ENCODE assay signal across 21 cellular contexts in genomic region chr1:8193840-8194406, GRCh38.
DNase-seq lines count a peak whose midpoint lies in the region; ATAC-seq, FAIRE-seq and TF ChIP-seq lines count a peak whose summit lies in the region.
"Had no signal": no experiment of that assay in that cellular context is flagged by ENCODE, and none has a peak within 500 bp of the region (broad histone marks: within the 10 kb centered on the region; RNA-seq: fewer than 3 reads in every experiment).

No MANE protein-coding gene starts in this region.

- in situ Hi-C loops in Panc1 (cut with HindIII; ENCODE audit: low pct_unique_long_range_greater_than_20kb, low sequenced_read_pairs), result no loop called here

- no peaks in the 10 kb centered on the region for H3K9me1 ChIP-seq in endothelial cell of umbilical vein (replicated peaks; ENCODE audit: control insufficient read depth, extremely low read depth, insufficient read depth, low read length)

- FAIRE-seq in endothelial cell of umbilical vein (lab: Jason Lieb, UNC), result peak; percentile 12
- no peak for FAIRE-seq in GM12891 (lab: Jason Lieb, UNC)
- FAIRE-seq: GM18507, HTR-8/SVneo had no signal

- H3K9me3 ChIP-seq in Panc1 (ENCODE audit: control insufficient read depth, insufficient read depth, low read depth, low read length) (no peaks in the 10 kb centered on the region), endothelial cell of umbilical vein (replicated peaks; ENCODE audit: control insufficient read depth, insufficient read depth, low read length) (no peaks in the 10 kb centered on the region), skeletal muscle satellite cell (replicated peaks; ENCODE audit: low read length) (no peaks in the 10 kb centered on the region)
- H3K9me3 ChIP-seq: right atrium auricular region, transverse colon had no signal

- no peaks in the 10 kb centered on the region for H4K20me1 ChIP-seq in endothelial cell of umbilical vein (replicated peaks; ENCODE audit: control insufficient read depth, extremely low read depth, insufficient read depth, low read length)

- peak; percentile 6 for ATAC-seq in Panc1
- no peak for ATAC-seq in GM19395 (IDR thresholded peaks at IDR 0.05; ENCODE audit: unreplicated experiment)

- H3K27me3 ChIP-seq in Panc1 (ENCODE audit: control insufficient read depth, insufficient read depth, low read length), result no peaks in the 10 kb centered on the region
- no peaks in the 10 kb centered on the region for H3K27me3 ChIP-seq in endothelial cell of umbilical vein (ENCODE audit: control insufficient read depth in 2 of 2, insufficient read depth in 2 of 2, low read length in 2 of 2)
- H3K27me3 ChIP-seq in skeletal muscle satellite cell (ENCODE audit: control insufficient read depth, insufficient read depth, low read length), result no peaks in the 10 kb centered on the region
- H3K27me3 ChIP-seq: right atrium auricular region, transverse colon had no signal

- dilution Hi-C loops in endothelial cell of umbilical vein (cut with MboI; ENCODE audit: extremely low pct_ligation_motif_present, low sequenced_read_pairs), result no loop called here

- H3K9ac ChIP-seq in endothelial cell of umbilical vein (replicated peaks; ENCODE audit: extremely low read depth, insufficient read depth, low read length) (no peak overlapping the region), skeletal muscle satellite cell (ENCODE audit: low read depth, low read length) (peak overlapping the region; percentile 6)

- H3K27ac ChIP-seq in Panc1 (ENCODE audit: low read length) (peak overlapping the region; percentile 99), endothelial cell of umbilical vein (ENCODE audit: insufficient read depth, low read depth, low read length) (peak overlapping the region; percentile 9)
- H3K27ac ChIP-seq: right atrium auricular region had no signal

- H3K4me1 ChIP-seq in Panc1 (ENCODE audit: control insufficient read depth, insufficient read depth, low read length), result peaks cover 58% of the 10 kb centered on the region
- peaks cover 24% of the 10 kb centered on the region for H3K4me1 ChIP-seq in endothelial cell of umbilical vein (ENCODE audit: control insufficient read depth, extremely low read depth, insufficient read depth, low read length)
- H3K4me1 ChIP-seq in skeletal muscle satellite cell (ENCODE audit: control insufficient read depth, insufficient read depth, low read length), result peaks cover 52% of the 10 kb centered on the region

- H3K4me2 ChIP-seq in endothelial cell of umbilical vein (ENCODE audit: insufficient read depth, low read length) (no peak overlapping the region), skeletal muscle satellite cell (ENCODE audit: low read length) (no peak overlapping the region)

- POLR2A ChIA-PET in Panc1 (lab: Charles Lee) (interaction anchor here (0.6 to 0.7 kb wide), 4 partner anchors 12 to 684 kb away, joined by 3 to 4 read pairs (median 3); no protein-coding TSS in a partner anchor), endothelial cell of umbilical vein (lab: Charles Lee) (no interaction called here)

- H2AFZ ChIP-seq in endothelial cell of umbilical vein (ENCODE audit: low read depth, low read length), result peak overlapping the region; percentile 4

- no peak for TF ChIP-seq POLR2A in endothelial cell of umbilical vein (IDR thresholded peaks at IDR 0.05; ENCODE audit: low read depth, low read length)
- TF ChIP-seq POLR2A in GM12891 (IDR thresholded peaks at IDR 0.05; ENCODE audit: low read depth, low read length), result no peak

- H3K4me3 ChIP-seq in Panc1 (ENCODE audit: low read depth in 2 of 2, low read length in 2 of 2) (no peak overlapping the region), endothelial cell of umbilical vein (replicated peaks in 1 of 3; ENCODE audit: insufficient read depth in 1 of 3, low read depth in 1 of 3, low read length in 3 of 3) (no peak overlapping the region), skeletal muscle satellite cell (ENCODE audit: low read length) (no peak overlapping the region)
- H3K4me3 ChIP-seq: right atrium auricular region, transverse colon had no signal

- no peaks in the 10 kb centered on the region for H3K36me3 ChIP-seq in Panc1 (ENCODE audit: control insufficient read depth, insufficient read depth, low read length)
- H3K36me3 ChIP-seq in endothelial cell of umbilical vein (ENCODE audit: control insufficient read depth in 2 of 2, extremely low read depth in 1 of 2, insufficient read depth in 2 of 2, low read length in 2 of 2), result no peaks in the 10 kb centered on the region
- no peaks in the 10 kb centered on the region for H3K36me3 ChIP-seq in skeletal muscle satellite cell (ENCODE audit: insufficient read depth, low read length)
- H3K36me3 ChIP-seq: right atrium auricular region, transverse colon had no signal

- DNase-seq in DMS53 (lab: John Stamatoyannopoulos, UW), result peak; percentile 50
- peak; percentile 64 for DNase-seq in Panc1 (ENCODE audit: low read depth, low spot score)
- DNase-seq in endothelial cell of umbilical vein (ENCODE audit: low read depth, low spot score), result peak; percentile 36
- no peak for DNase-seq in NCI-H1417 (lab: John Stamatoyannopoulos, UW)
- DNase-seq in GM12891 (ENCODE audit: insufficient read length, low spot score), result no peak
- DNase-seq in NCI-H2081 treated with DMSO at 0.1 percent for 48 hours (lab: John Stamatoyannopoulos, UW), result no peak
- DNase-seq: activated CD4-positive, alpha-beta T cell treated with anti-CD3 and anti-CD28 coated beads, Interleukin-2, amount 50 U/mL, for 48 hours; activated CD4-positive, CD25-positive, alpha-beta regulatory T cell; activated CD8-positive, alpha-beta memory T cell treated with anti-CD3 and anti-CD28 coated beads, Interleukin-2, amount 50 U/mL, for 48 hours; COR-L47; effector memory CD4-positive, alpha-beta T cell; HFFc6; Kasumi-1; NCI-H1048; occipital lobe; transverse colon had no signal

- BruUV-seq in Panc1 (replicated peaks; lab: Mats Ljungman, UMichigan), result TSS peak; percentile 95
- BruUV-seq in endothelial cell of umbilical vein (replicated peaks; lab: Mats Ljungman, UMichigan), result TSS peak; percentile 87

- TF ChIP-seq CTCF in Panc1 (IDR thresholded peaks at IDR 0.05), result no peak
- TF ChIP-seq CTCF in endothelial cell of umbilical vein (IDR thresholded peaks at IDR 0.05; ENCODE audit: extremely low read depth in 1 of 2, insufficient read depth in 1 of 2, low read depth in 1 of 2, low read length in 2 of 2), result no peak

- H3K79me2 ChIP-seq in endothelial cell of umbilical vein (ENCODE audit: control insufficient read depth, insufficient read depth, low read length), result no peaks in the 10 kb centered on the region

- intact Hi-C loops in Panc1 (cut with micrococcal nuclease; ENCODE audit: unreplicated experiment), result loop anchor here (10.0 kb wide), 1 partner anchor 169 kb away; the partner anchor contains the start of gene ERRFI1
- intact Hi-C loops in endothelial cell of umbilical vein (cut with micrococcal nuclease), result loop anchor here (1.0 kb wide), 2 partner anchors 12 to 73 kb away; no protein-coding TSS in a partner anchor

- CTCF ChIA-PET in Panc1 (lab: Charles Lee), result no interaction called here
- CTCF ChIA-PET in endothelial cell of umbilical vein (lab: Charles Lee), result interaction anchor here (1.1 kb wide), 1 partner anchor 73 kb away, joined by 3 read pairs; no protein-coding TSS in a partner anchor

TF ChIP-seq in endothelial cell of umbilical vein, 7 proteins besides CTCF, POLR2A, EP300 and RAD21:
- no peak for TF ChIP-seq GATA2 (IDR thresholded peaks at IDR 0.05; ENCODE audit: insufficient read depth, insufficient read length, low read depth, low read length)
- no peak for TF ChIP-seq EZH2 (IDR thresholded peaks at IDR 0.05; ENCODE audit: borderline replicate concordance, low read depth, low read length, severe bottlenecking)
- TF ChIP-seq MYC (IDR thresholded peaks at IDR 0.05; ENCODE audit: low read depth, low read length), result no peak
- no peak for TF ChIP-seq MAX (IDR thresholded peaks at IDR 0.05; ENCODE audit: insufficient read depth, insufficient read length)

TF ChIP-seq in GM12891, 5 proteins besides CTCF, POLR2A, EP300 and RAD21:
- TF ChIP-seq TAF1 (IDR thresholded peaks at IDR 0.05; ENCODE audit: low read depth, low read length) (no peak), POU2F2 (IDR thresholded peaks at IDR 0.05; ENCODE audit: low read depth, low read length) (no peak), POLR2AphosphoS5 (IDR thresholded peaks at IDR 0.05; ENCODE audit: low read depth, low read length) (no peak)

Comparison
In these comparisons a context has a peak if more than half of its experiments do, and no peak if none do; other contexts are left out.
1. DNase-seq: peak in DMS53 (single experiment), Panc1 (single experiment) and endothelial cell of umbilical vein (single experiment); none in NCI-H1417 (0 of 3), GM12891 (single experiment) and NCI-H2081 treated with DMSO at 0.1 percent for 48 hours (single experiment).